In genomic region chr11:75350743-75351540, GRCh38 we compare ENCODE assay signal across 8 cellular contexts. TPM values are rescaled to one million over a fixed set of nuclear protein-coding genes. Genes with fewer than 3 reads are reported as not detected.
DNase-seq lines count a peak whose midpoint lies in the region; ATAC-seq and TF ChIP-seq lines count a peak whose summit lies in the region.

No MANE protein-coding gene starts in this region.

- peak overlapping the region; percentile 87 for H3K27ac Mint-ChIP-seq in activated naive CD4-positive, alpha-beta T cell treated with anti-CD3 and anti-CD28 coated beads, Interleukin-2, amount 50 U/mL, for 24 hours
- peak overlapping the region; percentile 91 for H3K27ac Mint-ChIP-seq in progenitor cell of endocrine pancreas

- H3K9me3 Mint-ChIP-seq in activated naive CD4-positive, alpha-beta T cell treated with anti-CD3 and anti-CD28 coated beads, Interleukin-2, amount 50 U/mL, for 24 hours: no peaks in the 10 kb centered on the region
- no peaks in the 10 kb centered on the region for H3K9me3 Mint-ChIP-seq in progenitor cell of endocrine pancreas (ENCODE audit: low read depth)

- H3K4me1 ChIP-seq in PC-3 (ENCODE audit: insufficient read depth, low read length): peaks cover 19% of the 10 kb centered on the region
- peaks cover 31% of the 10 kb centered on the region for H3K4me1 ChIP-seq in cardiac muscle cell (ENCODE audit: low read depth)

- POLR2A ChIA-PET in PC-3 (lab: Charles Lee; ENCODE audit: unreplicated experiment): no interaction called here

- H3K9ac ChIP-seq in PC-3 (ENCODE audit: low read length): peak overlapping the region; percentile 67

- H3K4me3 Mint-ChIP-seq in activated naive CD4-positive, alpha-beta T cell treated with anti-CD3 and anti-CD28 coated beads, Interleukin-2, amount 50 U/mL, for 24 hours: peak overlapping the region; percentile 90
- H3K4me3 Mint-ChIP-seq in progenitor cell of endocrine pancreas (ENCODE audit: low read depth): peak overlapping the region; percentile 83

- no TSS peak for BruUV-seq in PC-3 (replicated peaks; lab: Mats Ljungman, UMichigan)

- H3K4me1 Mint-ChIP-seq in activated naive CD4-positive, alpha-beta T cell treated with anti-CD3 and anti-CD28 coated beads, Interleukin-2, amount 50 U/mL, for 24 hours: peaks cover 80% of the 10 kb centered on the region
- peaks cover 34% of the 10 kb centered on the region for H3K4me1 Mint-ChIP-seq in progenitor cell of endocrine pancreas (ENCODE audit: low read depth)

- peak; percentile 33 for DNase-seq in PC-3
- peak in 1 of 2 donors; percentile 24 for DNase-seq in cardiac muscle cell (ENCODE audit: low read depth in 1 of 2, low spot score in 1 of 2)
- DNase-seq in progenitor cell of endocrine pancreas (ENCODE audit: low spot score, unreplicated experiment): no peak
- DNase-seq in DMS79 treated with DMSO at 0.1 percent for 48 hours (lab: John Stamatoyannopoulos, UW): no peak

- no peaks in the 10 kb centered on the region for H3K27me3 ChIP-seq in PC-3 (ENCODE audit: low read length)
- H3K27me3 ChIP-seq in cardiac muscle cell: no peaks in the 10 kb centered on the region

- no peaks in the 10 kb centered on the region for H3F3A ChIP-seq in PC-3 (ENCODE audit: low read length, unreplicated experiment)

- no peaks in the 10 kb centered on the region for H3K36me3 Mint-ChIP-seq in activated naive CD4-positive, alpha-beta T cell treated with anti-CD3 and anti-CD28 coated beads, Interleukin-2, amount 50 U/mL, for 24 hours
- H3K36me3 Mint-ChIP-seq in progenitor cell of endocrine pancreas (ENCODE audit: insufficient read depth): no peaks in the 10 kb centered on the region

- H3K9me2 ChIP-seq in PC-3 (replicated peaks; ENCODE audit: low read length): no peaks in the 10 kb centered on the region

- no peaks in the 10 kb centered on the region for H4K20me1 ChIP-seq in PC-3 (ENCODE audit: low read length)

- H3K9me3 ChIP-seq in PC-3 (ENCODE audit: low read length) (no peaks in the 10 kb centered on the region), cardiac muscle cell (ENCODE audit: low read depth) (no peaks in the 10 kb centered on the region)

- H3K4me3 ChIP-seq in PC-3 (ENCODE audit: low read length): peak overlapping the region; percentile 81
- peak overlapping the region; percentile 52 for H3K4me3 ChIP-seq in cardiac muscle cell

- peak overlapping the region; percentile 99 for H2AFZ ChIP-seq in PC-3 (ENCODE audit: low read length)

- peak; percentile 44 for TF ChIP-seq CTCF in PC-3 (conservative IDR thresholded peaks at IDR 0.05; ENCODE audit: low read depth, low read length)
- TF ChIP-seq CTCF in cardiac muscle cell (IDR thresholded peaks at IDR 0.05; ENCODE audit: low read depth, low read length): peak; percentile 18
- TF ChIP-seq CTCF in progenitor cell of endocrine pancreas (IDR thresholded peaks at IDR 0.05; ENCODE audit: unreplicated experiment): peak; percentile 32

- H3K27ac ChIP-seq in PC-3 (ENCODE audit: low read length): no peak overlapping the region
- H3K27ac ChIP-seq in cardiac muscle cell: peak overlapping the region; percentile 52

- H3K79me2 ChIP-seq in PC-3 (ENCODE audit: low read length): no peaks in the 10 kb centered on the region

- no peaks in the 10 kb centered on the region for H3K36me3 ChIP-seq in PC-3 (ENCODE audit: low read depth, low read length)
- no peaks in the 10 kb centered on the region for H3K36me3 ChIP-seq in cardiac muscle cell

- ATAC-seq in GM18511 (IDR thresholded peaks at IDR 0.05; ENCODE audit: unreplicated experiment): peak; percentile 33
- ATAC-seq in PC-3: peak; percentile 39
- ATAC-seq in GM21723 (IDR thresholded peaks at IDR 0.05; ENCODE audit: unreplicated experiment): no peak
- no peak for ATAC-seq in GM18868 (IDR thresholded peaks at IDR 0.05; ENCODE audit: unreplicated experiment)

- intact Hi-C loops in PC-3 (cut with micrococcal nuclease): no loop called here

- H3K27me3 Mint-ChIP-seq in activated naive CD4-positive, alpha-beta T cell treated with anti-CD3 and anti-CD28 coated beads, Interleukin-2, amount 50 U/mL, for 24 hours: no peaks in the 10 kb centered on the region
- peaks cover 4% of the 10 kb centered on the region for H3K27me3 Mint-ChIP-seq in progenitor cell of endocrine pancreas

- CTCF ChIA-PET in PC-3 (lab: Charles Lee): no interaction called here

- peak overlapping the region; percentile 95 for H3K4me2 ChIP-seq in PC-3 (ENCODE audit: low read length)

RNA-seq across cellular contexts. Expression of gene ARRB1, which starts 0.5 kb away (rescaled TPM):
- total RNA-seq in PC-3 (2014; rRNA removed) (15.7 and 19.1 TPM in 2 replicates), cardiac muscle cell (8.7 and 10.7 TPM in 2 replicates), progenitor cell of endocrine pancreas (32.5 and 36.0 TPM in 2 replicates)
- polyA plus RNA-seq in cardiac muscle cell: 4.5 and 8.3 TPM in 2 replicates

RNA-seq across cellular contexts. Expression of gene RPS3, which starts 48.4 kb away (rescaled TPM):
- total RNA-seq in PC-3 (2014; rRNA removed) (1,739 and 2,018 TPM in 2 replicates), cardiac muscle cell (781 and 951 TPM in 2 replicates), progenitor cell of endocrine pancreas (2,637 and 2,682 TPM in 2 replicates)
- polyA plus RNA-seq in cardiac muscle cell: 974 and 1,206 TPM in 2 replicates

Comparison
In these comparisons a context has a peak if more than half of its experiments do, and no peak if none do; other contexts are left out.
1. ATAC-seq: peak in GM18511 (single experiment) and PC-3 (single experiment); none in GM21723 (single experiment) and GM18868 (single experiment).
2. Peak in every context shown above with its lines, with median percentiles within 50 percentile points of each other: CTCF ChIP-seq.